In genomic region chr10:38174341-38174740, GRCh38 we compare ENCODE assay signal across 35 cellular contexts.
"Had no signal": no experiment of that assay in that cellular context is flagged by ENCODE, and none has a peak within 500 bp of the region (broad histone marks: within the 10 kb centered on the region; RNA-seq: fewer than 3 reads in every experiment).

No MANE protein-coding gene starts in this region.

- ATAC-seq: activated CD8-positive, alpha-beta T cell treated with anti-CD3 and anti-CD28 coated beads for 36 hours; activated naive CD4-positive, alpha-beta T cell treated with anti-CD3 and anti-CD28 coated beads, Interleukin-2, amount 50 U/mL, for 72 hours; activated T-cell treated with anti-CD3 and anti-CD28 coated beads, Interleukin-2, amount 50 U/mL, for 4 hours; activated T-cell treated with anti-CD3 and anti-CD28 coated beads, Interleukin-2, amount 50 U/mL, for 72 hours; activated T-helper 17 cell treated with anti-CD3 and anti-CD28 coated beads, Interleukin-2, amount 50 U/mL, for 72 hours; body of pancreas had no signal

- H3K27me3 ChIP-seq: adrenal gland, body of pancreas, brain microvascular endothelial cell, breast epithelium, cardiac muscle cell had no signal

- DNase-seq: activated B cell treated with CpG ODN at 0.5 μM for 24 hours; activated CD4-positive, alpha-beta memory T cell treated with anti-CD3 and anti-CD28 coated beads for 36 hours; activated CD4-positive, alpha-beta T cell treated with anti-CD3 and anti-CD28 coated beads for 4 hours; activated CD4-positive, alpha-beta T cell treated with anti-CD3 and anti-CD28 coated beads, Interleukin-2, amount 10 ng/mL, durations not matched to agents 24 days and 14 days; activated CD4-positive, alpha-beta T cell treated with anti-CD3 and anti-CD28 coated beads, Interleukin-2, amount 50 U/mL, for 1 hour; activated CD4-positive, alpha-beta T cell treated with anti-CD3 and anti-CD28 coated beads, Interleukin-2, amount 50 U/mL, for 4 hours; activated CD4-positive, CD25-positive, alpha-beta regulatory T cell treated with anti-CD3 and anti-CD28 coated beads, Interleukin-2, amount 50 U/mL, for 72 hours; activated CD8-positive, alpha-beta memory T cell treated with anti-CD3 and anti-CD28 coated beads, Interleukin-2, amount 50 U/mL, for 4 hours; activated CD8-positive, alpha-beta T cell treated with anti-CD3 and anti-CD28 coated beads for 36 hours; activated effector memory CD4-positive, alpha-beta T cell treated with anti-CD3 and anti-CD28 coated beads, Interleukin-2, amount 50 U/mL, for 16 hours; activated gamma-delta T cell treated with Interleukin-2 at 50 U/mL for 16 hours; activated naive CD4-positive, alpha-beta T cell; activated naive CD4-positive, alpha-beta T cell treated with anti-CD3 and anti-CD28 coated beads for 36 hours; activated naive CD4-positive, alpha-beta T cell treated with anti-CD3 and anti-CD28 coated beads, Interleukin-2, amount 50 U/mL, for 16 hours; activated naive CD8-positive, alpha-beta T cell treated with anti-CD3 and anti-CD28 coated beads for 36 hours; activated T-cell treated with anti-CD3 and anti-CD28 coated beads for 4 hours; activated T-cell treated with anti-CD3 and anti-CD28 coated beads, Interleukin-2, amount 50 U/mL, for 1 hour; activated T-cell treated with anti-CD3 and anti-CD28 coated beads, Interleukin-2, amount 50 U/mL, for 4 hours; activated T-cell treated with anti-CD3 and anti-CD28 coated beads, Interleukin-2, amount 50 U/mL, for 72 hours; adrenal gland; amniotic stem cell; aorta; body of pancreas; brain microvascular endothelial cell; caudate nucleus; cerebellar nuclear complex; T-helper 2 cell; T-helper 9 cell had no signal

- H3K27ac ChIP-seq: adrenal gland, body of pancreas, brain microvascular endothelial cell, breast epithelium, cardiac muscle cell, VCaP had no signal

- H3K36me3 ChIP-seq: adrenal gland, brain microvascular endothelial cell, breast epithelium, cardiac muscle cell had no signal

- H3K4me3 ChIP-seq: adrenal gland, body of pancreas, breast epithelium, cardiac muscle cell had no signal

- FAIRE-seq: astrocyte, TTC549 had no signal
